In the genomic region with DNA sequence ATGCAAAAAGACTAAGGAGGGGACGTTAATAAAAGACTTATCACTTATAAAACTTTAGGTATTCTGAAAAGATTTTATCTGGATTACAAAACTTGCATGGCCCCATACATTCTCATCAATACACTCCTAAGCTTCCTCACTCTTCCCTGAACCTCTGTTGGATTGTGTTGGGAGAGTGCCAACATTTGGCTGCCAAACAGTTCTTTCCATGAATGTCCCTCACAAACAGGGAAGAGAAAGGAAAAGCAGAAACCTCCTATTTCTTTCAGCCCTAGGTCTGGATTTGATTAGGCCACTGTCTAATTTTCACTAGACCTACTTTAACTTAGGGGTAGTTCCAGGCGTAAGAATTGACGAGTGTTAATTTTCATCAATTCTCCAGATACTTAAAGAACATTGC, we compare ENCODE assay signal across 21 cellular contexts. TPM values are rescaled to one million over a fixed set of nuclear protein-coding genes. Genes with fewer than 3 reads are reported as not detected.
"Had no signal": no experiment of that assay in that cellular context is flagged by ENCODE, and none has a peak within 500 bp of the region (broad histone marks: within the 10 kb centered on the region; RNA-seq: fewer than 3 reads in every experiment).

No MANE protein-coding gene starts in this region.

- H3K36me3 ChIP-seq: colonic mucosa, pancreas, suprapubic skin, thyroid gland had no signal

- H3K27ac ChIP-seq: colonic mucosa, dorsolateral prefrontal cortex, esophagus squamous epithelium, pancreas, suprapubic skin, thyroid gland had no signal

- H3K4me1 ChIP-seq: colonic mucosa, pancreas, suprapubic skin, thyroid gland had no signal

- H3K4me3 ChIP-seq: colonic mucosa, dorsolateral prefrontal cortex, esophagus squamous epithelium, lung, pancreas, suprapubic skin, thyroid gland had no signal

- H3K9me3 ChIP-seq: colonic mucosa, esophagus squamous epithelium, pancreas, suprapubic skin, thyroid gland had no signal

- DNase-seq: colonic mucosa; dorsolateral prefrontal cortex; effector CD8-positive, alpha-beta T cell; esophagus squamous epithelium; foreskin melanocyte; head of caudate nucleus; hippocampal formation; left colon; left ventricle myocardium superior; mesendoderm; naive B cell; occipital lobe; pancreas; right cardiac atrium; stimulated activated CD4-positive, alpha-beta T cell treated with anti-CD3 and anti-CD28 coated beads, Interleukin-4, amount 100 ng/mL, for 1 hour; stimulated activated CD8-positive, alpha-beta memory T cell treated with anti-CD3 and anti-CD28 coated beads, Interleukin-4, amount 100 ng/mL, for 48 hours; stimulated activated naive CD8-positive, alpha-beta T cell treated with anti-CD3 and anti-CD28 coated beads, Interleukin-15, Interleukin-2, amounts not matched to agents 100 U/mL and 50 U/mL, for 24 hours; thyroid gland had no signal

- H3K27me3 ChIP-seq: colonic mucosa, pancreas, thyroid gland had no signal

- ATAC-seq: left colon; left ventricle myocardium superior; pancreas; right cardiac atrium; stimulated activated effector memory CD8-positive, alpha-beta T cell treated with anti-CD3 and anti-CD28 coated beads, Interleukin-12 subunit alpha, Interleukin-12 subunit beta, amount 100 ng/mL, for 72 hours; stimulated activated naive CD8-positive, alpha-beta T cell treated with anti-CD3 and anti-CD28 coated beads, Interleukin-15, Interleukin-2, amounts not matched to agents 100 U/mL and 50 U/mL, for 24 hours had no signal

RNA-seq across cellular contexts. Expression of a gene that starts 11.7 kb away (rescaled TPM):
- total RNA-seq: left colon, left ventricle myocardium superior, occipital lobe had no signal
